In genomic region chr11:127816959-127817358, GRCh38 we compare ENCODE assay signal across 18 cellular contexts.
"Had no signal": no experiment of that assay in that cellular context is flagged by ENCODE, and none has a peak within 500 bp of the region (broad histone marks: within the 10 kb centered on the region; RNA-seq: fewer than 3 reads in every experiment).

No MANE protein-coding gene starts in this region.

- H3K9me3 Mint-ChIP-seq: dendritic cell treated with granulocyte-macrophage colony-stimulating factor and Interleukin-4, amounts not matched to agents 40 ng/mL and 50 ng/mL, for 4 days had no signal

- H3K27ac ChIP-seq: esophagus muscularis mucosa, gastroesophageal sphincter, heart left ventricle, left ventricle myocardium inferior, prostate gland, right atrium auricular region, tibial nerve, VCaP had no signal

- H3K27me3 ChIP-seq: esophagus muscularis mucosa, gastroesophageal sphincter, heart left ventricle, right atrium auricular region, tibial nerve had no signal

- H3K9me3 ChIP-seq: esophagus muscularis mucosa, gastroesophageal sphincter, heart left ventricle, left ventricle myocardium inferior, prostate gland, right atrium auricular region, tibial nerve had no signal

- H3K4me3 Mint-ChIP-seq: activated naive CD8-positive, alpha-beta T cell; dendritic cell treated with granulocyte-macrophage colony-stimulating factor and Interleukin-4, amounts not matched to agents 40 ng/mL and 50 ng/mL, for 4 days had no signal

- H3K27ac Mint-ChIP-seq: activated naive CD8-positive, alpha-beta T cell; dendritic cell treated with granulocyte-macrophage colony-stimulating factor and Interleukin-4, amounts not matched to agents 40 ng/mL and 50 ng/mL, for 4 days; naive thymus-derived CD4-positive, alpha-beta T cell had no signal

- DNase-seq: activated CD4-positive, alpha-beta T cell treated with anti-CD3 and anti-CD28 coated beads for 1 hour; activated CD4-positive, alpha-beta T cell treated with anti-CD3 and anti-CD28 coated beads, Interleukin-2, amount 50 U/mL, for 48 hours; activated T-cell treated with anti-CD3 and anti-CD28 coated beads for 4 hours; effector CD8-positive, alpha-beta T cell; heart left ventricle; kidney; left ventricle myocardium inferior; naive thymus-derived CD4-positive, alpha-beta T cell; stimulated activated CD4-positive, alpha-beta T cell treated with anti-CD3 and anti-CD28 coated beads, Interleukin-2, amount 100 ng/mL, for 24 hours; stimulated activated naive CD4-positive, alpha-beta T cell treated with Interleukin-2 at 50 U/mL for 16 hours had no signal

- H3K4me3 ChIP-seq: esophagus muscularis mucosa, gastroesophageal sphincter, heart left ventricle, left ventricle myocardium inferior, prostate gland, right atrium auricular region, tibial nerve had no signal

- H3K4me1 ChIP-seq: esophagus muscularis mucosa, gastroesophageal sphincter, heart left ventricle, left ventricle myocardium inferior, prostate gland, right atrium auricular region, tibial nerve had no signal

- H3K36me3 Mint-ChIP-seq: activated naive CD8-positive, alpha-beta T cell; naive thymus-derived CD4-positive, alpha-beta T cell had no signal

- ATAC-seq: gastroesophageal sphincter; heart left ventricle; naive thymus-derived CD4-positive, alpha-beta T cell had no signal

- H3K27me3 Mint-ChIP-seq: dendritic cell treated with granulocyte-macrophage colony-stimulating factor and Interleukin-4, amounts not matched to agents 40 ng/mL and 50 ng/mL, for 4 days had no signal

- H3K36me3 ChIP-seq: esophagus muscularis mucosa, gastroesophageal sphincter, heart left ventricle, left ventricle myocardium inferior, prostate gland, right atrium auricular region, tibial nerve had no signal
